ENCODE assay signal across 1 cellular context in genomic region chr6:108578595-108579038, GRCh38.
TF ChIP-seq lines count a peak whose summit lies in the region.

No MANE protein-coding gene starts in this region.

TF ChIP-seq in K562, 482 proteins besides CTCF, POLR2A, EP300 and RAD21 (continued from another document and continues in another):
- no peak for TF ChIP-seq BMI1 (IDR thresholded peaks at IDR 0.05; ENCODE audit: low read length)
- no peak for TF ChIP-seq DLX4 (CRISPR knock-in tag; IDR thresholded peaks at IDR 0.05)
- TF ChIP-seq RCOR1 (IDR thresholded peaks at IDR 0.05; ENCODE audit: borderline replicate concordance in 1 of 2, low read depth in 2 of 2, low read length in 2 of 2), result peak; percentile 91 to 98; a peak in 3 of 4 replicates
- no peak for TF ChIP-seq NR2C2 (CRISPR knock-in tag; IDR thresholded peaks at IDR 0.05)
- no peak for TF ChIP-seq NR2C2 (tag; IDR thresholded peaks at IDR 0.05)
- TF ChIP-seq ATF7 (IDR thresholded peaks at IDR 0.05), result peak; percentile 89
- no peak for TF ChIP-seq CHD7 (IDR thresholded peaks at IDR 0.05; ENCODE audit: low read depth, low read length)
- TF ChIP-seq HOMEZ (CRISPR knock-in tag; IDR thresholded peaks at IDR 0.05), result no peak
- TF ChIP-seq ARID3A (IDR thresholded peaks at IDR 0.05; ENCODE audit: borderline replicate concordance, low read depth, low read length), result peak; percentile 41; the same call in 1 of the 2 replicates
- no peak for TF ChIP-seq HNRNPUL1 (IDR thresholded peaks at IDR 0.05; ENCODE audit: low read length)
- no peak for TF ChIP-seq ESRRB (CRISPR knock-in tag; IDR thresholded peaks at IDR 0.05; ENCODE audit: borderline replicate concordance)
- TF ChIP-seq SIRT6 (IDR thresholded peaks at IDR 0.05; ENCODE audit: low read depth, low read length), result no peak
- no peak; a peak in 1 of 4 replicates for TF ChIP-seq UBTF (IDR thresholded peaks at IDR 0.05; ENCODE audit: borderline replicate concordance in 1 of 2, low read depth in 2 of 2, low read length in 2 of 2)
- no peak for TF ChIP-seq ZNF184 (CRISPR knock-in tag; IDR thresholded peaks at IDR 0.05)
- peak; percentile 91 for TF ChIP-seq MAFG (tag; conservative IDR thresholded peaks at IDR 0.05)
- TF ChIP-seq ZNF232 (CRISPR knock-in tag; IDR thresholded peaks at IDR 0.05), result no peak
- TF ChIP-seq HMGN3 (IDR thresholded peaks at IDR 0.05; ENCODE audit: borderline replicate concordance, extremely low read depth, insufficient read length, low read depth, low read length), result peak; percentile 69
- no peak for TF ChIP-seq TFAM (CRISPR knock-in tag; conservative IDR thresholded peaks at IDR 0.05)
- TF ChIP-seq LCOR (CRISPR knock-in tag; IDR thresholded peaks at IDR 0.05), result 0 out of 2 replicates have a peak, but pooled peaks have one; percentile 56
- TF ChIP-seq ZBTB17 (CRISPR knock-in tag; IDR thresholded peaks at IDR 0.05), result peak; percentile 95
- TF ChIP-seq CREB1 (IDR thresholded peaks at IDR 0.05), result peak; percentile 50; the same call in 1 of the 2 replicates
- 0 out of 2 replicates have a peak, but pooled peaks have one; percentile 40 for TF ChIP-seq CREB1 (CRISPR knock-in tag; IDR thresholded peaks at IDR 0.05)
- TF ChIP-seq ZNF174 (CRISPR knock-in tag; IDR thresholded peaks at IDR 0.05), result no peak
- TF ChIP-seq USF1 (CRISPR knock-in tag; IDR thresholded peaks at IDR 0.05), result no peak
- peak; percentile 60; the same call in 1 of the 2 replicates for TF ChIP-seq CXXC5 (CRISPR knock-in tag; IDR thresholded peaks at IDR 0.05)
- no peak for TF ChIP-seq RBM14 (IDR thresholded peaks at IDR 0.05; ENCODE audit: borderline replicate concordance, insufficient read depth, low read depth, low read length)
- TF ChIP-seq NR2F6 (CRISPR knock-in tag; IDR thresholded peaks at IDR 0.05), result no peak
- TF ChIP-seq ZNF766 (CRISPR knock-in tag; conservative IDR thresholded peaks at IDR 0.05), result 0 out of 2 replicates have a peak, but pooled peaks have one; percentile 44
- no peak for TF ChIP-seq SIN3B (IDR thresholded peaks at IDR 0.05; ENCODE audit: low read depth)
